Comparison of ENCODE assay signal across 26 cellular contexts in genomic region chr4:55021214-55021613, GRCh38.
"Had no signal": no experiment of that assay in that cellular context is flagged by ENCODE, and none has a peak within 500 bp of the region (broad histone marks: within the 10 kb centered on the region; RNA-seq: fewer than 3 reads in every experiment).

No MANE protein-coding gene starts in this region.

- H3K27me3 Mint-ChIP-seq: progenitor cell of endocrine pancreas had no signal

- DNase-seq: dermis blood vessel endothelial cell; effector memory CD8-positive, alpha-beta T cell; erythroblast; esophagus squamous epithelium; foreskin melanocyte; glutamatergic neuron; heart right ventricle; hippocampal formation; left cardiac atrium; left lung; mesendoderm; midbrain; naive thymus-derived CD4-positive, alpha-beta T cell; right lobe of liver; small intestine; stimulated activated CD4-positive, alpha-beta T cell treated with anti-CD3 and anti-CD28 coated beads, Interleukin-15, amount 100 ng/mL, for 24 hours; stimulated activated CD4-positive, alpha-beta T cell treated with anti-CD3 and anti-CD28 coated beads, Interleukin-2, amount 100 ng/mL, for 48 hours; stimulated activated naive B cell treated with anti-CD40 and anti-IgM and Interleukin-4, amounts not matched to agents 10 μg/mL and 1 μg/mL and 100 μg/mL, for 72 hours; upper lobe of right lung; uterus had no signal

- H3K36me3 Mint-ChIP-seq: naive thymus-derived CD4-positive, alpha-beta T cell; stimulated activated naive B cell treated with anti-CD40 and anti-IgM and Interleukin-4, amounts not matched to agents 10 μg/mL and 1 μg/mL and 100 μg/mL, for 72 hours had no signal

- H3K4me1 Mint-ChIP-seq: nephron; stimulated activated naive B cell treated with anti-CD40 and anti-IgM and Interleukin-4, amounts not matched to agents 10 μg/mL and 1 μg/mL and 100 μg/mL, for 72 hours had no signal

- H3K9me3 Mint-ChIP-seq: stimulated activated naive CD8-positive, alpha-beta T cell treated with anti-CD3 and anti-CD28 coated beads, Interleukin-15, Interleukin-2, amounts not matched to agents 100 ng/mL and 50 ng/mL, for 24 hours had no signal

- H3K27ac Mint-ChIP-seq: effector memory CD8-positive, alpha-beta T cell; naive thymus-derived CD4-positive, alpha-beta T cell; nephron; progenitor cell of endocrine pancreas; stimulated activated naive B cell treated with anti-CD40 and anti-IgM and Interleukin-4, amounts not matched to agents 10 μg/mL and 1 μg/mL and 100 μg/mL, for 72 hours; stimulated activated naive CD8-positive, alpha-beta T cell treated with anti-CD3 and anti-CD28 coated beads, Interleukin-15, Interleukin-2, amounts not matched to agents 100 ng/mL and 50 ng/mL, for 24 hours had no signal

- ATAC-seq: effector memory CD8-positive, alpha-beta T cell; heart right ventricle; left cardiac atrium; left lung; naive thymus-derived CD4-positive, alpha-beta T cell; right lobe of liver; stimulated activated naive B cell treated with anti-CD40 and anti-IgM and Interleukin-4, amounts not matched to agents 10 μg/mL and 1 μg/mL and 100 μg/mL, for 72 hours; upper lobe of right lung had no signal

- H3K4me3 ChIP-seq: coronary artery, esophagus squamous epithelium, heart right ventricle, left lung, right lobe of liver, thoracic aorta, tibial nerve, upper lobe of right lung, uterus had no signal

- H3K4me3 Mint-ChIP-seq: effector memory CD8-positive, alpha-beta T cell; naive thymus-derived CD4-positive, alpha-beta T cell; nephron; stimulated activated naive B cell treated with anti-CD40 and anti-IgM and Interleukin-4, amounts not matched to agents 10 μg/mL and 1 μg/mL and 100 μg/mL, for 72 hours; stimulated activated naive CD8-positive, alpha-beta T cell treated with anti-CD3 and anti-CD28 coated beads, Interleukin-15, Interleukin-2, amounts not matched to agents 100 ng/mL and 50 ng/mL, for 24 hours had no signal
